In genomic region chr19:38899447-38900219, GRCh38 we compare ENCODE assay signal across 1 cellular context.
TF ChIP-seq lines count a peak whose summit lies in the region.

TSS of gene NFKBIB (plus strand) at chr19:38899969. CDS start at chr19:38900033, 64 bp downstream.
TSS of gene SIRT2 (minus strand) at chr19:38899618. CDS start at chr19:38899521, 97 bp downstream.

TF ChIP-seq in HepG2, 621 proteins besides CTCF, POLR2A, EP300 and RAD21 (continued from another document):
- TF ChIP-seq ZBTB33 (CRISPR knock-in tag; IDR thresholded peaks at IDR 0.05): no peak
- no peak for TF ChIP-seq NAIF1 (CRISPR knock-in tag; IDR thresholded peaks at IDR 0.05; ENCODE audit: borderline replicate concordance)
- TF ChIP-seq TBX2 (CRISPR knock-in tag; IDR thresholded peaks at IDR 0.05; ENCODE audit: borderline replicate concordance): peak; percentile 68
- TF ChIP-seq ZFP82 (CRISPR knock-in tag; IDR thresholded peaks at IDR 0.05; ENCODE audit: borderline replicate concordance): peak; percentile 19; the same call in 1 of the 2 replicates
- no peak for TF ChIP-seq CREBL2 (CRISPR knock-in tag; IDR thresholded peaks at IDR 0.05; ENCODE audit: borderline replicate concordance)
- TF ChIP-seq ZUFSP (CRISPR knock-in tag; IDR thresholded peaks at IDR 0.05; ENCODE audit: borderline replicate concordance): no peak
- TF ChIP-seq NFE2L1 (CRISPR knock-in tag; IDR thresholded peaks at IDR 0.05; ENCODE audit: borderline replicate concordance): 0 out of 2 replicates have a peak, but pooled peaks have one; percentile 37
- no peak for TF ChIP-seq ZNF333 (CRISPR knock-in tag; IDR thresholded peaks at IDR 0.05; ENCODE audit: borderline replicate concordance)
- TF ChIP-seq TEAD3 (CRISPR knock-in tag; optimal IDR thresholded peaks at IDR 0.05; ENCODE audit: borderline replicate concordance): peak; percentile 66
- no peak for TF ChIP-seq ARHGAP35 (CRISPR knock-in tag; IDR thresholded peaks at IDR 0.05; ENCODE audit: borderline replicate concordance)
- 0 out of 2 replicates have a peak, but pooled peaks have one; percentile 69 for TF ChIP-seq ZNF329 (CRISPR knock-in tag; IDR thresholded peaks at IDR 0.05; ENCODE audit: low read depth)
- peak; percentile 42; the same call in 1 of the 2 replicates for TF ChIP-seq SIN3A (IDR thresholded peaks at IDR 0.05; ENCODE audit: borderline replicate concordance, low read depth, low read length)
- TF ChIP-seq ZNF660 (CRISPR knock-in tag; IDR thresholded peaks at IDR 0.05; ENCODE audit: borderline replicate concordance, low read depth): no peak
- peak; percentile 42; the same call in 1 of the 2 replicates for TF ChIP-seq ZNF607 (CRISPR knock-in tag; IDR thresholded peaks at IDR 0.05; ENCODE audit: borderline replicate concordance)
- peak; percentile 71 for TF ChIP-seq POLR2G (IDR thresholded peaks at IDR 0.05; ENCODE audit: low read depth, low read length)
- TF ChIP-seq ZNF205 (CRISPR knock-in tag; IDR thresholded peaks at IDR 0.05): peak; percentile 77
